In the genomic region with DNA sequence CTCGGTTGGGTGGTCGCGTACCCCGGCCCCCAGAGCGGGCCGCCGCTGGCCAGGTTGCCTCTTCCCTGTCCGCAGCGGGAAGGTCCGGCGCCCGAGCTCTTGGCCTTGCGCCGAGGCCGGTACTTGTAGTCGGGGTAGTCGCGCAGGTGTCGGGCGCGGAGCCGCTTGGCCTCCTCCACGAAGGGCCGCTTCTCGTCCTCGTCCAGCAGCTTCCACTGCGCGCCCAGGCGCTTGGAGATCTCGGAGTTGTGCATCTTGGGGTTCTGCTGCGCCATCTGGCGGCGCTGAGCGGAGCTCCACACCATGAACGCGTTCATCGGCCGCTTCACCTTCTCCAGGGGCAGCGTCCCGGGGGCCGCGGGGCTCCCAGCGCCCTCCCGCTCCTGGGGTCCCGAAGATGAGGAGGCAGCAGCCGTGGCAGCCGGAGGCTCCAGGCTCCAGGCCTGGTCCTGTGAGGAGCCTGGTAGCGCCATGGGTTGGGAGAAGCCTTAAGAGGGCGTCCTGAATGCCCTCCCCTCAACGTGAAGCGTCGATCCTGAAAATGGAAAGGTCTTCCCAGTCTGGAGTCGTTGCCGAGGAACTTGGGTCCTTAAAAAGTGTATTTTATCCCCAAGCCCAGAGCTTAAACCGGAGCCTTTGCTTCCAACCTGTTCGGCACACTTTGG, we compare ENCODE assay signal across 1 cellular context.
TF ChIP-seq lines count a peak whose summit lies in the region.

No MANE protein-coding gene starts in this region.

TF ChIP-seq in HepG2, 621 proteins besides CTCF, POLR2A, EP300 and RAD21:
- TF ChIP-seq ZSCAN30 (CRISPR knock-in tag; IDR thresholded peaks at IDR 0.05) (no peak), RBFOX2 (IDR thresholded peaks at IDR 0.05; ENCODE audit: low read depth, low read length) (peak; percentile 53), CC2D1A (CRISPR knock-in tag; IDR thresholded peaks at IDR 0.05) (no peak), AGO2 (optimal IDR thresholded peaks at IDR 0.05; ENCODE audit: low read depth, low read length) (peak; percentile 76), ZNF766 (CRISPR knock-in tag; IDR thresholded peaks at IDR 0.05; ENCODE audit: borderline replicate concordance) (no peak), ZNF713 (CRISPR knock-in tag; IDR thresholded peaks at IDR 0.05) (no peak), REPIN1 (CRISPR knock-in tag; IDR thresholded peaks at IDR 0.05; ENCODE audit: borderline replicate concordance, low read depth) (no peak), SIX1 (CRISPR knock-in tag; IDR thresholded peaks at IDR 0.05; ENCODE audit: borderline replicate concordance) (no peak), MEF2D (CRISPR knock-in tag; IDR thresholded peaks at IDR 0.05) (no peak), ZNF543 (CRISPR knock-in tag; IDR thresholded peaks at IDR 0.05) (no peak), MZF1 (CRISPR knock-in tag; IDR thresholded peaks at IDR 0.05; ENCODE audit: borderline replicate concordance) (no peak), SMAD3 (CRISPR knock-in tag; IDR thresholded peaks at IDR 0.05) (no peak), POLR2AphosphoS5 (IDR thresholded peaks at IDR 0.05; ENCODE audit: low read depth, low read length) (0 out of 2 replicates have a peak, but pooled peaks have one; percentile 14), NCOA2 (CRISPR knock-in tag; IDR thresholded peaks at IDR 0.05) (no peak), KMT2A (CRISPR knock-in tag; IDR thresholded peaks at IDR 0.05) (no peak)
- TF ChIP-seq, protein P1, sequence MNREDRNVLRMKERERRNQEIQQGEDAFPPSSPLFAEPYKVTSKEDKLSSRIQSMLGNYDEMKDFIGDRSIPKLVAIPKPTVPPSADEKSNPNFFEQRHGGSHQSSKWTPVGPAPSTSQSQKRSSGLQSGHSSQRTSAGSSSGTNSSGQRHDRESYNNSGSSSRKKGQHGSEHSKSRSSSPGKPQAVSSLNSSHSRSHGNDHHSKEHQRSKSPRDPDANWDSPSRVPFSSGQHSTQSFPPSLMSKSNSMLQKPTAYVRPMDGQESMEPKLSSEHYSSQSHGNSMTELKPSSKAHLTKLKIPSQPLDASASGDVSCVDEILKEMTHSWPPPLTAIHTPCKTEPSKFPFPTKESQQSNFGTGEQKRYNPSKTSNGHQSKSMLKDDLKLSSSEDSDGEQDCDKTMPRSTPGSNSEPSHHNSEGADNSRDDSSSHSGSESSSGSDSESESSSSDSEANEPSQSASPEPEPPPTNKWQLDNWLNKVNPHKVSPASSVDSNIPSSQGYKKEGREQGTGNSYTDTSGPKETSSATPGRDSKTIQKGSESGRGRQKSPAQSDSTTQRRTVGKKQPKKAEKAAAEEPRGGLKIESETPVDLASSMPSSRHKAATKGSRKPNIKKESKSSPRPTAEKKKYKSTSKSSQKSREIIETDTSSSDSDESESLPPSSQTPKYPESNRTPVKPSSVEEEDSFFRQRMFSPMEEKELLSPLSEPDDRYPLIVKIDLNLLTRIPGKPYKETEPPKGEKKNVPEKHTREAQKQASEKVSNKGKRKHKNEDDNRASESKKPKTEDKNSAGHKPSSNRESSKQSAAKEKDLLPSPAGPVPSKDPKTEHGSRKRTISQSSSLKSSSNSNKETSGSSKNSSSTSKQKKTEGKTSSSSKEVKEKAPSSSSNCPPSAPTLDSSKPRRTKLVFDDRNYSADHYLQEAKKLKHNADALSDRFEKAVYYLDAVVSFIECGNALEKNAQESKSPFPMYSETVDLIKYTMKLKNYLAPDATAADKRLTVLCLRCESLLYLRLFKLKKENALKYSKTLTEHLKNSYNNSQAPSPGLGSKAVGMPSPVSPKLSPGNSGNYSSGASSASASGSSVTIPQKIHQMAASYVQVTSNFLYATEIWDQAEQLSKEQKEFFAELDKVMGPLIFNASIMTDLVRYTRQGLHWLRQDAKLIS (CRISPR knock-in tag; IDR thresholded peaks at IDR 0.05) = no peak
- TF ChIP-seq, protein P2, sequence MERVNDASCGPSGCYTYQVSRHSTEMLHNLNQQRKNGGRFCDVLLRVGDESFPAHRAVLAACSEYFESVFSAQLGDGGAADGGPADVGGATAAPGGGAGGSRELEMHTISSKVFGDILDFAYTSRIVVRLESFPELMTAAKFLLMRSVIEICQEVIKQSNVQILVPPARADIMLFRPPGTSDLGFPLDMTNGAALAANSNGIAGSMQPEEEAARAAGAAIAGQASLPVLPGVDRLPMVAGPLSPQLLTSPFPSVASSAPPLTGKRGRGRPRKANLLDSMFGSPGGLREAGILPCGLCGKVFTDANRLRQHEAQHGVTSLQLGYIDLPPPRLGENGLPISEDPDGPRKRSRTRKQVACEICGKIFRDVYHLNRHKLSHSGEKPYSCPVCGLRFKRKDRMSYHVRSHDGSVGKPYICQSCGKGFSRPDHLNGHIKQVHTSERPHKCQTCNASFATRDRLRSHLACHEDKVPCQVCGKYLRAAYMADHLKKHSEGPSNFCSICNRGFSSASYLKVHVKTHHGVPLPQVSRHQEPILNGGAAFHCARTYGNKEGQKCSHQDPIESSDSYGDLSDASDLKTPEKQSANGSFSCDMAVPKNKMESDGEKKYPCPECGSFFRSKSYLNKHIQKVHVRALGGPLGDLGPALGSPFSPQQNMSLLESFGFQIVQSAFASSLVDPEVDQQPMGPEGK (CRISPR knock-in tag; IDR thresholded peaks at IDR 0.05) = no peak
